Comparison of ENCODE assay signal across 27 cellular contexts in genomic region chr1:202591523-202591922, GRCh38.
DNase-seq lines count a peak whose midpoint lies in the region; ATAC-seq and TF ChIP-seq lines count a peak whose summit lies in the region.
"Had no signal": no experiment of that assay in that cellular context is flagged by ENCODE, and none has a peak within 500 bp of the region (broad histone marks: within the 10 kb centered on the region; RNA-seq: fewer than 3 reads in every experiment).

No MANE protein-coding gene starts in this region.

- H3K27me3 ChIP-seq in BLaER1 (no peaks in the 10 kb centered on the region), NT2/D1 (ENCODE audit: insufficient read depth, insufficient read length) (no peaks in the 10 kb centered on the region), esophagus (ENCODE audit: control insufficient read depth in 1 of 2, insufficient read depth in 2 of 2, low read length in 2 of 2) (no peaks in the 10 kb centered on the region), dorsolateral prefrontal cortex (no peaks in the 10 kb centered on the region)
- H3K27me3 ChIP-seq: BE2C, neutrophil, Peyer's patch, suprapubic skin had no signal

- intact Hi-C loops in dorsolateral prefrontal cortex (cut with DNase I): no loop called here

- peaks cover 7 to 18% of the 10 kb centered on the region in 2 donors for H3K36me3 Mint-ChIP-seq in stimulated activated naive B cell treated with anti-CD40 and anti-IgM and Interleukin-4, amounts not matched to agents 10 μg/mL and 1 μg/mL and 100 μg/mL, for 72 hours
- H3K36me3 Mint-ChIP-seq: IgD-negative memory B cell had no signal

- H3K9ac ChIP-seq in BLaER1: no peak overlapping the region
- H3K9ac ChIP-seq in NT2/D1 (ENCODE audit: insufficient read length, low read depth): peak overlapping the region; percentile 2

- H3K27ac ChIP-seq in BLaER1 (no peak overlapping the region), esophagus (ENCODE audit: low read depth in 2 of 2, low read length in 1 of 2) (peak overlapping the region; percentile 26 to 49), dorsolateral prefrontal cortex (no peak overlapping the region)
- H3K27ac ChIP-seq: neutrophil, suprapubic skin had no signal

- H4K20me1 ChIP-seq in BLaER1: no peaks in the 10 kb centered on the region

- peaks cover 25 to 41% of the 10 kb centered on the region in 2 donors for H3K4me1 Mint-ChIP-seq in stimulated activated naive B cell treated with anti-CD40 and anti-IgM and Interleukin-4, amounts not matched to agents 10 μg/mL and 1 μg/mL and 100 μg/mL, for 72 hours

- H3K4me1 ChIP-seq in BLaER1 (peaks cover 46% of the 10 kb centered on the region), NT2/D1 (ENCODE audit: insufficient read depth, insufficient read length) (peaks cover 14% of the 10 kb centered on the region), esophagus (ENCODE audit: control insufficient read depth in 2 of 2, insufficient read depth in 2 of 2, low read length in 1 of 2) (peaks cover 12 to 22% of the 10 kb centered on the region in 2 donors)

- H3K9me3 ChIP-seq in BLaER1 (no peaks in the 10 kb centered on the region), NT2/D1 (ENCODE audit: insufficient read depth, low read length) (no peaks in the 10 kb centered on the region), esophagus (ENCODE audit: control insufficient read depth in 2 of 2, insufficient read depth in 1 of 2, low read depth in 1 of 2, low read length in 1 of 2) (no peaks in the 10 kb centered on the region)
- H3K9me3 ChIP-seq: BE2C, neutrophil, Peyer's patch, psoas muscle, suprapubic skin had no signal

- peak overlapping the region; percentile 71 for H3K27ac Mint-ChIP-seq in stimulated activated naive B cell treated with anti-CD40 and anti-IgM and Interleukin-4, amounts not matched to agents 10 μg/mL and 1 μg/mL and 100 μg/mL, for 72 hours
- H3K27ac Mint-ChIP-seq: activated CD4-positive, alpha-beta memory T cell treated with anti-CD3 and anti-CD28 coated beads, Interleukin-2, amount 10 ng/mL, durations not matched to agents 7 days and 5 days; activated T-helper 1 cell treated with anti-CD3 and anti-CD28 coated beads, Interleukin-12 subunit alpha, Interleukin-12 subunit beta, Interleukin-2, Interleukin-4 antibody, amounts not matched to agents 30 ng/mL and 10 ng/mL and 1 ng/mL, durations not matched to agents 14 hours and 24 hours and 36 hours; IgD-negative memory B cell had no signal

- no peak for ATAC-seq in stimulated activated naive B cell treated with anti-CD40 and anti-IgM and Interleukin-4, amounts not matched to agents 10 μg/mL and 1 μg/mL and 100 μg/mL, for 72 hours (replicated peaks)
- no peak for ATAC-seq in HG03460 (IDR thresholded peaks at IDR 0.05; ENCODE audit: unreplicated experiment)
- ATAC-seq: GM12878, psoas muscle had no signal

- 94% methylated on average over 8 of the region's 8 CpGs for whole genome bisulfite sequencing in esophagus, 2 donors

- peaks cover 0 to 6% of the 10 kb centered on the region in 2 donors for H3K27me3 Mint-ChIP-seq in stimulated activated naive B cell treated with anti-CD40 and anti-IgM and Interleukin-4, amounts not matched to agents 10 μg/mL and 1 μg/mL and 100 μg/mL, for 72 hours
- H3K27me3 Mint-ChIP-seq: activated CD4-positive, alpha-beta memory T cell treated with anti-CD3 and anti-CD28 coated beads, Interleukin-2, amount 10 ng/mL, durations not matched to agents 7 days and 5 days; IgD-negative memory B cell had no signal

- no peak for TF ChIP-seq CTCF in dorsolateral prefrontal cortex (IDR thresholded peaks at IDR 0.05 in 54 of 56, conservative IDR thresholded peaks at IDR 0.05 in 2 of 56; ENCODE audit: low read depth in 1 of 56, partially characterized antibody in 56 of 56)

- no peaks in the 10 kb centered on the region for H3K36me3 ChIP-seq in BLaER1
- peaks cover 19% of the 10 kb centered on the region for H3K36me3 ChIP-seq in NT2/D1 (ENCODE audit: insufficient read depth, insufficient read length, low read length)
- peaks cover 0 to 3% of the 10 kb centered on the region in 2 donors for H3K36me3 ChIP-seq in esophagus (ENCODE audit: control insufficient read depth in 2 of 2, insufficient read depth in 2 of 2, low read length in 1 of 2)
- H3K36me3 ChIP-seq: BE2C, Peyer's patch had no signal

- H3K4me2 ChIP-seq in BLaER1: peak overlapping the region; percentile 18; the same call in 1 of the 2 replicates

- H3K4me3 ChIP-seq in BLaER1 (no peak overlapping the region), NT2/D1 (ENCODE audit: insufficient read length, low read depth) (no peak overlapping the region), esophagus (ENCODE audit: low read depth in 1 of 2, low read length in 2 of 2) (no peak overlapping the region), dorsolateral prefrontal cortex (no peak overlapping the region)
- H3K4me3 ChIP-seq: GM12878, Peyer's patch, psoas muscle, suprapubic skin had no signal

- H3K4me3 Mint-ChIP-seq in stimulated activated naive B cell treated with anti-CD40 and anti-IgM and Interleukin-4, amounts not matched to agents 10 μg/mL and 1 μg/mL and 100 μg/mL, for 72 hours: no peak overlapping the region
- H3K4me3 Mint-ChIP-seq: activated CD4-positive, alpha-beta memory T cell treated with anti-CD3 and anti-CD28 coated beads, Interleukin-2, amount 10 ng/mL, durations not matched to agents 7 days and 5 days; activated T-helper 1 cell treated with anti-CD3 and anti-CD28 coated beads, Interleukin-12 subunit alpha, Interleukin-12 subunit beta, Interleukin-2, Interleukin-4 antibody, amounts not matched to agents 30 ng/mL and 10 ng/mL and 1 ng/mL, durations not matched to agents 14 hours and 24 hours and 36 hours; H9 had no signal

- DNase-seq in NT2/D1 (ENCODE audit: low read depth, low spot score): no peak
- DNase-seq in stimulated activated naive B cell treated with anti-CD40 and anti-IgM and Interleukin-4, amounts not matched to agents 10 μg/mL and 1 μg/mL and 100 μg/mL, for 72 hours: no peak
- DNase-seq in dorsolateral prefrontal cortex: no peak
- DNase-seq in HCEC 1CT: no peak
- no peak for DNase-seq in NK-92 treated with Interleukin-12 subunit alpha and Interleukin-12 subunit beta, amount 100 ng/mL, for 24 hours (lab: John Stamatoyannopoulos, UW)
- DNase-seq: activated CD4-positive, alpha-beta memory T cell treated with anti-CD3 and anti-CD28 coated beads, Interleukin-2, amount 10 ng/mL, durations not matched to agents 7 days and 5 days; activated CD4-positive, alpha-beta T cell treated with anti-CD3 and anti-CD28 coated beads for 1 hour; activated CD8-positive, alpha-beta memory T cell treated with anti-CD3 and anti-CD28 coated beads, Interleukin-2, amount 50 U/mL, for 4 hours; activated naive CD4-positive, alpha-beta T cell treated with Interleukin-2 at 50 U/mL for 16 hours; dermis blood vessel endothelial cell; H9; hypothalamus; midbrain; naive B cell; NCI-H2107; Peyer's patch; psoas muscle; stimulated activated CD4-positive, alpha-beta T cell treated with anti-CD3 and anti-CD28 coated beads, Interleukin-4, amount 100 ng/mL, for 4 hours had no signal

- H3K9me3 Mint-ChIP-seq in stimulated activated naive B cell treated with anti-CD40 and anti-IgM and Interleukin-4, amounts not matched to agents 10 μg/mL and 1 μg/mL and 100 μg/mL, for 72 hours: peaks cover 2 to 5% of the 10 kb centered on the region in 2 donors
- H3K9me3 Mint-ChIP-seq: activated CD4-positive, alpha-beta memory T cell treated with anti-CD3 and anti-CD28 coated beads, Interleukin-2, amount 10 ng/mL, durations not matched to agents 7 days and 5 days; activated T-helper 1 cell treated with anti-CD3 and anti-CD28 coated beads, Interleukin-12 subunit alpha, Interleukin-12 subunit beta, Interleukin-2, Interleukin-4 antibody, amounts not matched to agents 30 ng/mL and 10 ng/mL and 1 ng/mL, durations not matched to agents 14 hours and 24 hours and 36 hours; H9; naive B cell had no signal

Comparison
In these comparisons a context has a peak if more than half of its experiments do, and no peak if none do; other contexts are left out.
1. H3K27ac ChIP-seq: peak in esophagus (2 of 2); none in BLaER1 (single experiment) and dorsolateral prefrontal cortex (0 of 59).